Comparison of ENCODE assay signal across 23 cellular contexts in the genomic region with DNA sequence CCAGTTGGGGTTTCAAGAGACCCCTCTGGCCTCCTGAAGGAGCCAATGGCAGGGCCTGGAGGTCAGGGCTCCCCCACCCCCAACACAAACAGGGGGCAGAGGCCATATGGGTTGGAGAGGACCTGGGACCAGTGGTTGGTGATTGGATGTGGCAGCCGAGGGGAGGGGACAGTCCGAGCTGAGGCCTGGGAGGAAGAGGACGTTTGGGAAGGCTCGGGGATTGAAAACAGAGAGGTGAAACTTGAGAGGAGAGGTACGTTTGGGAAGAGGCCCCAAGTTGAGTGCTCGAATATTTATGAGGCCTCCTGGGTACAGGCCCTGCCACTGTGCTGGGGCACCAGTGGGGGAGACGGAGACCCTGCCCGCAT. TPM values are rescaled to one million over a fixed set of nuclear protein-coding genes. Genes with fewer than 3 reads are reported as not detected.
"Had no signal": no experiment of that assay in that cellular context is flagged by ENCODE, and none has a peak within 500 bp of the region (broad histone marks: within the 10 kb centered on the region; RNA-seq: fewer than 3 reads in every experiment).

No MANE protein-coding gene starts in this region.

- H3K4me3 Mint-ChIP-seq: activated CD4-positive, alpha-beta memory T cell treated with anti-CD3 and anti-CD28 coated beads, Interleukin-2, amount 10 ng/mL, durations not matched to agents 7 days and 5 days; activated T-cell treated with anti-CD3 and anti-CD28 coated beads, Interleukin-2, amount 50 U/mL, for 4 hours; immature natural killer cell; mesothelial cell of epicardium; T-cell had no signal

- H3K27me3 Mint-ChIP-seq: activated CD4-positive, alpha-beta memory T cell treated with anti-CD3 and anti-CD28 coated beads, Interleukin-2, amount 10 ng/mL, durations not matched to agents 7 days and 5 days; T-cell had no signal

- ATAC-seq: activated naive CD4-positive, alpha-beta T cell treated with anti-CD3 and anti-CD28 coated beads, Interleukin-2, amount 50 U/mL, for 72 hours; activated T-cell treated with anti-CD3 and anti-CD28 coated beads, Interleukin-2, amount 50 U/mL, for 4 hours; sciatic nerve; upper lobe of right lung had no signal

- H3K4me1 Mint-ChIP-seq: activated CD4-positive, alpha-beta memory T cell treated with anti-CD3 and anti-CD28 coated beads, Interleukin-2, amount 10 ng/mL, durations not matched to agents 7 days and 5 days; immature natural killer cell had no signal

- H3K4me1 ChIP-seq: esophagus squamous epithelium, upper lobe of right lung had no signal

- H3K9me3 Mint-ChIP-seq: activated CD4-positive, alpha-beta memory T cell treated with anti-CD3 and anti-CD28 coated beads, Interleukin-2, amount 10 ng/mL, durations not matched to agents 7 days and 5 days; activated naive CD4-positive, alpha-beta T cell treated with anti-CD3 and anti-CD28 coated beads, Interleukin-2, amount 50 U/mL, for 72 hours; activated T-cell treated with anti-CD3 and anti-CD28 coated beads, Interleukin-2, amount 50 U/mL, for 4 hours; immature natural killer cell; mesothelial cell of epicardium; T-cell had no signal

- H3K27ac Mint-ChIP-seq: activated CD4-positive, alpha-beta memory T cell treated with anti-CD3 and anti-CD28 coated beads, Interleukin-2, amount 10 ng/mL, durations not matched to agents 7 days and 5 days; immature natural killer cell; mesothelial cell of epicardium; T-cell had no signal

- DNase-seq: activated CD4-positive, alpha-beta memory T cell treated with anti-CD3 and anti-CD28 coated beads, Interleukin-2, amount 10 ng/mL, durations not matched to agents 7 days and 5 days; activated effector memory CD4-positive, alpha-beta T cell treated with Interleukin-2 at 50 U/mL for 16 hours; activated T-cell treated with anti-CD3 and anti-CD28 coated beads, Interleukin-2, amount 50 U/mL, for 4 hours; cortex of kidney; effector CD4-positive, alpha-beta T cell; esophagus squamous epithelium; hippocampal formation; immature natural killer cell; stomach; T-cell; T-helper 9 cell; testis; upper lobe of right lung had no signal

- H3K4me3 ChIP-seq: esophagus squamous epithelium, stomach, testis, upper lobe of right lung had no signal

- H3K27me3 ChIP-seq: esophagus squamous epithelium, stomach, testis, upper lobe of right lung had no signal

- H3K27ac ChIP-seq: esophagus squamous epithelium, stomach, testis, upper lobe of right lung, VCaP had no signal

- H3K36me3 ChIP-seq: upper lobe of right lung had no signal

- H3K9me3 ChIP-seq: esophagus squamous epithelium, stomach, testis, upper lobe of right lung had no signal

- H3K36me3 Mint-ChIP-seq: activated naive CD4-positive, alpha-beta T cell treated with anti-CD3 and anti-CD28 coated beads, Interleukin-2, amount 50 U/mL, for 72 hours; immature natural killer cell had no signal

RNA-seq across cellular contexts. Expression of a gene that starts 53.7 kb away (rescaled TPM):
- total RNA-seq: activated CD4-positive, alpha-beta memory T cell treated with anti-CD3 and anti-CD28 coated beads, Interleukin-2, amount 10 ng/mL, durations not matched to agents 7 days and 5 days; activated naive CD4-positive, alpha-beta T cell treated with anti-CD3 and anti-CD28 coated beads, Interleukin-2, amount 50 U/mL, for 72 hours; activated T-cell treated with anti-CD3 and anti-CD28 coated beads, Interleukin-2, amount 50 U/mL, for 4 hours; endothelial cell of umbilical vein; esophagus squamous epithelium; fibroblast of villous mesenchyme; glomerular endothelial cell; lower leg skin; mesothelial cell of epicardium; osteocyte; sciatic nerve; stomach; T-cell; upper lobe of right lung had no signal
- polyA plus RNA-seq: endothelial cell of umbilical vein, immature natural killer cell, neural cell, stomach had no signal
